Comparison of ENCODE assay signal across 11 cellular contexts in genomic region chr3:107242579-107242978, GRCh38.
DNase-seq lines count a peak whose midpoint lies in the region; ATAC-seq and TF ChIP-seq lines count a peak whose summit lies in the region.
"Had no signal": no experiment of that assay in that cellular context is flagged by ENCODE, and none has a peak within 500 bp of the region (broad histone marks: within the 10 kb centered on the region; RNA-seq: fewer than 3 reads in every experiment).

No MANE protein-coding gene starts in this region.

- peak overlapping the region; percentile 94 for H3K4me3 Mint-ChIP-seq in neural crest cell
- H3K4me3 Mint-ChIP-seq: activated T-helper 17 cell treated with anti-CD3 and anti-CD28 coated beads, Interleukin-2, amount 50 U/mL, for 72 hours had no signal

- no peaks in the 10 kb centered on the region for H4K20me1 ChIP-seq in GM23248 (ENCODE audit: insufficient read depth)

- H3K27ac ChIP-seq in GM23248 (no peak overlapping the region), brain microvascular endothelial cell (no peak overlapping the region)
- H3K27ac ChIP-seq: prostate gland had no signal

- H3K27me3 ChIP-seq in GM23248 (replicated peaks; ENCODE audit: insufficient read depth) (no peaks in the 10 kb centered on the region), brain microvascular endothelial cell (replicated peaks) (no peaks in the 10 kb centered on the region)

- no peaks in the 10 kb centered on the region for H3K9me3 Mint-ChIP-seq in neural crest cell
- H3K9me3 Mint-ChIP-seq: activated T-helper 17 cell treated with anti-CD3 and anti-CD28 coated beads, Interleukin-2, amount 50 U/mL, for 72 hours had no signal

- TF ChIP-seq CTCF in brain microvascular endothelial cell (IDR thresholded peaks at IDR 0.05; ENCODE audit: low read depth, low read length, missing control alignments) (no peak), neural crest cell (conservative IDR thresholded peaks at IDR 0.05) (no peak)

- H3K79me2 ChIP-seq in GM23248 (ENCODE audit: insufficient read depth), result peaks cover 36% of the 10 kb centered on the region

- no peak overlapping the region for H3K27ac Mint-ChIP-seq in neural crest cell (ENCODE audit: unreplicated experiment)
- H3K27ac Mint-ChIP-seq: activated T-helper 17 cell treated with anti-CD3 and anti-CD28 coated beads, Interleukin-2, amount 50 U/mL, for 72 hours had no signal

- H3K27me3 Mint-ChIP-seq in neural crest cell (ENCODE audit: low read depth), result no peaks in the 10 kb centered on the region
- H3K27me3 Mint-ChIP-seq: activated T-helper 17 cell treated with anti-CD3 and anti-CD28 coated beads, Interleukin-2, amount 50 U/mL, for 72 hours had no signal

- in situ Hi-C loops in GM23248 (cut with MboI), result loop anchor here (25.0 kb wide), 1 partner anchor 1320 kb away; no protein-coding TSS in a partner anchor
- in situ Hi-C loops in brain microvascular endothelial cell (cut with HindIII; ENCODE audit: low pct_ligation_motif_present, low sequenced_read_pairs), result no loop called here

- H3K4me3 ChIP-seq in GM23248 (peak overlapping the region; percentile 88), brain microvascular endothelial cell (ENCODE audit: low read depth, low read length) (peak overlapping the region; percentile 79)
- H3K4me3 ChIP-seq: prostate gland had no signal

- H2AFZ ChIP-seq in GM23248, result no peak overlapping the region

- H3K9ac ChIP-seq in GM23248, result no peak overlapping the region

- WGBS in GM23248 (ENCODE audit: low coverage in 1 of 2, low lambda C conversion rate in 2 of 2, missing lambda C conversion rate in 2 of 2), 2 experiments, result 85 to 87% methylated on average over 8 of the region's 8 CpGs

- H3K36me3 ChIP-seq in GM23248 (ENCODE audit: low read depth), result peaks cover 3% of the 10 kb centered on the region; the same call in 1 of the 2 replicates
- peaks cover 2% of the 10 kb centered on the region for H3K36me3 ChIP-seq in brain microvascular endothelial cell (replicated peaks)
- H3K36me3 ChIP-seq: prostate gland had no signal

- peak overlapping the region; percentile 93 for H3K4me2 ChIP-seq in GM23248 (ENCODE audit: unreplicated experiment)

- H3K9me2 ChIP-seq in GM23248 (ENCODE audit: insufficient read depth), result no peaks in the 10 kb centered on the region

- H3F3A ChIP-seq in GM23248 (ENCODE audit: insufficient read depth), result no peaks in the 10 kb centered on the region

- peaks cover 3% of the 10 kb centered on the region for H3K36me3 Mint-ChIP-seq in neural crest cell (ENCODE audit: low read depth)

- no peak for ATAC-seq in GM18519 (IDR thresholded peaks at IDR 0.05; ENCODE audit: low FRiP score, unreplicated experiment)
- ATAC-seq: activated T-helper 17 cell treated with anti-CD3 and anti-CD28 coated beads, Interleukin-2, amount 50 U/mL, for 72 hours had no signal

- H3K9me3 ChIP-seq in GM23248 (ENCODE audit: low read depth), result no peaks in the 10 kb centered on the region
- H3K9me3 ChIP-seq: prostate gland had no signal

- DNase-seq in GM23248 (no peak), NCI-H2029 (lab: John Stamatoyannopoulos, UW) (peak; percentile 8), brain microvascular endothelial cell (no peak), neural crest cell (ENCODE audit: low read depth, low spot score) (no peak), epidermal melanocyte (ENCODE audit: insufficient read length, low spot score) (no peak), amniotic stem cell (lab: John Stamatoyannopoulos, UW) (no peak)
- DNase-seq in stimulated activated CD4-positive, alpha-beta T cell treated with anti-CD3 and anti-CD28 coated beads, Interleukin-15, amount 100 ng/mL, for 24 hours, result no peak
- DNase-seq: DMS 273 treated with DMSO at 0.1 percent for 48 hours had no signal

- peaks cover 9% of the 10 kb centered on the region for H3K4me1 ChIP-seq in GM23248 (ENCODE audit: insufficient read depth)
- H3K4me1 ChIP-seq: prostate gland had no signal

- H3K4me1 Mint-ChIP-seq in neural crest cell, result peaks cover 26% of the 10 kb centered on the region
- H3K4me1 Mint-ChIP-seq: activated T-helper 17 cell treated with anti-CD3 and anti-CD28 coated beads, Interleukin-2, amount 50 U/mL, for 72 hours had no signal
